In genomic region chr9:27765931-27766835, GRCh38 we compare ENCODE assay signal across 1 cellular context.
TF ChIP-seq lines count a peak whose summit lies in the region.

No MANE protein-coding gene starts in this region.

TF ChIP-seq in neural cell, 6 proteins besides CTCF, POLR2A, EP300 and RAD21 (continued from another document):
- TF ChIP-seq REST (IDR thresholded peaks at IDR 0.05; ENCODE audit: borderline replicate concordance) (no peak), MXI1 (conservative IDR thresholded peaks at IDR 0.05; ENCODE audit: poor library complexity, severe bottlenecking) (no peak), SMC3 (conservative IDR thresholded peaks at IDR 0.05; ENCODE audit: poor library complexity) (no peak), EZH2 (IDR thresholded peaks at IDR 0.05; ENCODE audit: borderline replicate concordance, insufficient read depth, low read length, poor library complexity, severe bottlenecking) (no peak), POLR2AphosphoS5 (IDR thresholded peaks at IDR 0.05) (no peak)
